ENCODE assay signal across 21 cellular contexts in genomic region chr11:104122008-104122635, GRCh38. TPM values are rescaled to one million over a fixed set of nuclear protein-coding genes. Genes with fewer than 3 reads are reported as not detected.
"Had no signal": no experiment of that assay in that cellular context is flagged by ENCODE, and none has a peak within 500 bp of the region (broad histone marks: within the 10 kb centered on the region; RNA-seq: fewer than 3 reads in every experiment).

No MANE protein-coding gene starts in this region.

- H3K4me1 ChIP-seq: left lung, psoas muscle, sigmoid colon, upper lobe of left lung had no signal

- H3K4me1 Mint-ChIP-seq: activated CD4-positive, alpha-beta T cell treated with anti-CD3 and anti-CD28 coated beads, Interleukin-2, amount 10 ng/mL, durations not matched to agents 24 days and 14 days; activated naive CD8-positive, alpha-beta T cell treated with anti-CD3 and anti-CD28 coated beads, Interleukin-2, amount 50 U/mL, for 24 hours; memory B cell had no signal

- H3K36me3 ChIP-seq: ascending aorta, cardiac muscle cell, heart left ventricle, left lung, sigmoid colon, upper lobe of left lung had no signal

- H3K9me3 ChIP-seq: psoas muscle, sigmoid colon, upper lobe of left lung had no signal

- H3K27me3 ChIP-seq: ascending aorta, cardiac muscle cell, heart left ventricle, left lung, sigmoid colon, upper lobe of left lung had no signal

- H3K9me3 Mint-ChIP-seq: activated CD4-positive, alpha-beta T cell treated with anti-CD3 and anti-CD28 coated beads, Interleukin-2, amount 10 ng/mL, durations not matched to agents 24 days and 14 days; activated naive CD8-positive, alpha-beta T cell treated with anti-CD3 and anti-CD28 coated beads, Interleukin-2, amount 50 U/mL, for 24 hours; activated T-helper 1 cell treated with anti-CD3 and anti-CD28 coated beads, Interleukin-12 subunit alpha, Interleukin-12 subunit beta, Interleukin-2, Interleukin-4 antibody, amounts not matched to agents 30 ng/mL and 10 ng/mL and 1 ng/mL, durations not matched to agents 14 hours and 24 hours and 36 hours; memory B cell; stimulated activated naive CD8-positive, alpha-beta T cell treated with anti-CD3 and anti-CD28 coated beads, Interleukin-15, Interleukin-2, amounts not matched to agents 100 ng/mL and 50 ng/mL, for 24 hours had no signal

- H3K36me3 Mint-ChIP-seq: memory B cell, natural killer cell had no signal

- H3K27ac ChIP-seq: cardiac muscle cell, heart left ventricle, left lung, psoas muscle, sigmoid colon, upper lobe of left lung had no signal

- H3K27ac Mint-ChIP-seq: activated CD4-positive, alpha-beta T cell treated with anti-CD3 and anti-CD28 coated beads, Interleukin-2, amount 10 ng/mL, durations not matched to agents 24 days and 14 days; activated naive CD8-positive, alpha-beta T cell treated with anti-CD3 and anti-CD28 coated beads, Interleukin-2, amount 50 U/mL, for 24 hours; activated T-helper 1 cell treated with anti-CD3 and anti-CD28 coated beads, Interleukin-12 subunit alpha, Interleukin-12 subunit beta, Interleukin-2, Interleukin-4 antibody, amounts not matched to agents 30 ng/mL and 10 ng/mL and 1 ng/mL, durations not matched to agents 14 hours and 24 hours and 36 hours; memory B cell; natural killer cell; stimulated activated naive CD8-positive, alpha-beta T cell treated with anti-CD3 and anti-CD28 coated beads, Interleukin-15, Interleukin-2, amounts not matched to agents 100 ng/mL and 50 ng/mL, for 24 hours; WTC11 had no signal

- DNase-seq: activated CD4-positive, alpha-beta T cell treated with anti-CD3 and anti-CD28 coated beads, Interleukin-2, amount 10 ng/mL, durations not matched to agents 24 days and 14 days; activated naive CD4-positive, alpha-beta T cell treated with Interleukin-2 at 50 U/mL for 16 hours; activated naive CD8-positive, alpha-beta T cell treated with anti-CD3 and anti-CD28 coated beads, Interleukin-2, amount 50 U/mL, for 24 hours; effector CD8-positive, alpha-beta T cell; foreskin melanocyte; heart left ventricle; islet precursor cell; left lung; natural killer cell; psoas muscle; sigmoid colon; stimulated activated CD4-positive, alpha-beta T cell treated with anti-CD3 and anti-CD28 coated beads, Interleukin-12 subunit alpha, Interleukin-12 subunit beta, amount 100 ng/mL, for 4 hours; stimulated activated CD4-positive, alpha-beta T cell treated with anti-CD3 and anti-CD28 coated beads, Interleukin-2, amount 100 ng/mL, for 48 hours; stimulated activated CD8-positive, alpha-beta memory T cell treated with anti-CD3 and anti-CD28 coated beads, Interleukin-4, amount 100 ng/mL, for 48 hours; upper lobe of left lung had no signal

- ATAC-seq: activated naive CD8-positive, alpha-beta T cell treated with anti-CD3 and anti-CD28 coated beads, Interleukin-2, amount 50 U/mL, for 24 hours; heart left ventricle; left lung; natural killer cell; psoas muscle; WTC11 had no signal

- H3K4me3 Mint-ChIP-seq: activated CD4-positive, alpha-beta T cell treated with anti-CD3 and anti-CD28 coated beads, Interleukin-2, amount 10 ng/mL, durations not matched to agents 24 days and 14 days; activated naive CD8-positive, alpha-beta T cell treated with anti-CD3 and anti-CD28 coated beads, Interleukin-2, amount 50 U/mL, for 24 hours; activated T-helper 1 cell treated with anti-CD3 and anti-CD28 coated beads, Interleukin-12 subunit alpha, Interleukin-12 subunit beta, Interleukin-2, Interleukin-4 antibody, amounts not matched to agents 30 ng/mL and 10 ng/mL and 1 ng/mL, durations not matched to agents 14 hours and 24 hours and 36 hours; memory B cell; natural killer cell; stimulated activated naive CD8-positive, alpha-beta T cell treated with anti-CD3 and anti-CD28 coated beads, Interleukin-15, Interleukin-2, amounts not matched to agents 100 ng/mL and 50 ng/mL, for 24 hours; WTC11 had no signal

- H3K4me3 ChIP-seq: ascending aorta, cardiac muscle cell, heart left ventricle, left lung, psoas muscle, sigmoid colon, upper lobe of left lung had no signal

RNA-seq across cellular contexts. Expression of gene PDGFD, which starts 41.8 kb away (rescaled TPM):
- total RNA-seq: activated CD4-positive, alpha-beta T cell treated with anti-CD3 and anti-CD28 coated beads, Interleukin-2, amount 10 ng/mL, durations not matched to agents 24 days and 14 days; activated T-helper 1 cell treated with anti-CD3 and anti-CD28 coated beads, Interleukin-12 subunit alpha, Interleukin-12 subunit beta, Interleukin-2, Interleukin-4 antibody, amounts not matched to agents 30 ng/mL and 10 ng/mL and 1 ng/mL, durations not matched to agents 14 hours and 24 hours and 36 hours had no signal
